In the genomic region with DNA sequence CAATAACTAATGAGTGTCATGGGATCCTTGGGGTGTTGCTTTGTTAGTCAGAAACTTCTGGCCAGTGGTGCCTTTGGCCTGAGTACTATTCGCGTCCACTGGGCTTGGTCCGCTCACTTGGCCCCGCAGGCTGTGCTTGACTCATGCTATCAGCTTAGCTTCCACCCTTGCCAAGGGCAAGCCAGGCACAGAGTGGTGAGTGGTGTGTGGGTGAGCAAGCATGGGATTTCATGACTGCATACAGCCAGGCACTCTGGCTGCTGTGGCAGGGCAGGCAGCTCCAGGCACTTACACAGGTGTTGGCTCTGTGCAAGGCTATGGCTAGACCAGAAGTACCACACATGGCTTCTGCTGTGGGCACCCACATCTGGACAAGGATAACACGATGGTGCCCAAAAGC, we compare ENCODE assay signal across 7 cellular contexts.
"Had no signal": no experiment of that assay in that cellular context is flagged by ENCODE, and none has a peak within 500 bp of the region (broad histone marks: within the 10 kb centered on the region; RNA-seq: fewer than 3 reads in every experiment).

No MANE protein-coding gene starts in this region.

- FAIRE-seq: H1, H54, HTR-8/SVneo had no signal

- ATAC-seq: GM23338 had no signal

- H3K27ac Mint-ChIP-seq: GM23338, H9, IgD-negative memory B cell had no signal

- H3K4me3 Mint-ChIP-seq: GM23338, H9, IgD-negative memory B cell had no signal

- H3K4me3 ChIP-seq: GM23338 had no signal

- DNase-seq: H9, HCEC 1CT had no signal

- H3K4me1 Mint-ChIP-seq: GM23338, H9, IgD-negative memory B cell had no signal

- H3K36me3 Mint-ChIP-seq: IgD-negative memory B cell had no signal

- H3K27me3 Mint-ChIP-seq: IgD-negative memory B cell had no signal
